ENCODE assay signal across 17 cellular contexts in the genomic region with DNA sequence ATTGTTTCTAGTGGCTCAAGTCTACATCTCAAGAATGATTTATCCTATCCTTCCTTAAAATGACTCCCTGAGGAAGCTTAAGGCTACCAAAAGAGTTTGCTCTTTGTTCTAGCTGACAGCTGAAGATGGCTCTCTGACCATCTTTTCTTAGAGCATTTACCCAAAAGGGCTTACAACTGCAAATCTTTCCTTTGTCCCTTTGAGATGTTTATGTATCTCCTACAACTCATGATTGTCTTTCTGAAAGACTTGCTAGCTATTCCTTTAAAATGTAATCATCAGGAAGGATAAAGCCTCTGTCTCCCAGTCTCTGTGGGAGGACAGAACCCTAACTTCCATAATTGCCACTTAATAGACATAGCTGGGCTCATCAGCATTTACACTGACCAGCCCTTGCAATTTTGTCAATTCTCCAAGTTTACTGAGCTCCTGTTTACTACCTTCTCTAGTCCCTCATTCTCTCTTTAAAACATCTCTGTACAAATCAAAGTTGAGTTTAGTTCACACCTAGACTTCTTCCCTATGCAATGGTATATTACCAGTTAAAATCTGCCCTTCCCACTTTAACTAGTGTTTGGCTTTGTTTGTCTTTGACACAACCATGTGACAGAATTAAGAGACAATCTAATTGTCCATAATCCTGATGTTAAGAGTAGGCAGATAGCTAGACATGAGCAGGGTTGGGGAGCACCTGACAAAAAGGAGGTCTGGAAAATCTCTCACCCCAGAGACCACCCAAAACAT.
DNase-seq lines count a peak whose midpoint lies in the region; ATAC-seq and TF ChIP-seq lines count a peak whose summit lies in the region.
"Had no signal": no experiment of that assay in that cellular context is flagged by ENCODE, and none has a peak within 500 bp of the region (broad histone marks: within the 10 kb centered on the region; RNA-seq: fewer than 3 reads in every experiment).

No MANE protein-coding gene starts in this region.

- H3K9me3 Mint-ChIP-seq in activated naive CD4-positive, alpha-beta T cell treated with anti-CD3 and anti-CD28 coated beads, Interleukin-2, amount 50 U/mL, for 72 hours: no peaks in the 10 kb centered on the region

- H4K20me1 ChIP-seq in MM.1S (ENCODE audit: insufficient read depth, low read length) (no peaks in the 10 kb centered on the region), hepatocyte (ENCODE audit: insufficient read depth, poor library complexity, severe bottlenecking) (no peaks in the 10 kb centered on the region)

- peak overlapping the region; percentile 54; the same call in 1 of the 2 replicates for H3K4me2 ChIP-seq in MM.1S (ENCODE audit: low read depth, low read length)
- no peak overlapping the region for H3K4me2 ChIP-seq in hepatocyte

- no peaks in the 10 kb centered on the region for H3K9me3 ChIP-seq in MM.1S (replicated peaks; ENCODE audit: insufficient read depth, low read length)
- no peaks in the 10 kb centered on the region for H3K9me3 ChIP-seq in hepatocyte (ENCODE audit: low read depth)
- no peaks in the 10 kb centered on the region for H3K9me3 ChIP-seq in mucosa of descending colon
- H3K9me3 ChIP-seq in left ventricle myocardium inferior (replicated peaks): peaks cover 3% of the 10 kb centered on the region
- H3K9me3 ChIP-seq: SJSA1 had no signal

- TF ChIP-seq CTCF in MM.1S (IDR thresholded peaks at IDR 0.05; ENCODE audit: low read length) (no peak), hepatocyte (IDR thresholded peaks at IDR 0.05; ENCODE audit: poor library complexity) (no peak), mucosa of descending colon (IDR thresholded peaks at IDR 0.05) (no peak), left ventricle myocardium inferior (IDR thresholded peaks at IDR 0.05; ENCODE audit: borderline replicate concordance) (no peak)

- no peaks in the 10 kb centered on the region for H3K36me3 Mint-ChIP-seq in activated naive CD4-positive, alpha-beta T cell treated with anti-CD3 and anti-CD28 coated beads, Interleukin-2, amount 50 U/mL, for 72 hours
- H3K36me3 Mint-ChIP-seq: CD4-positive, alpha-beta memory T cell had no signal

- H3K79me2 ChIP-seq in MM.1S (ENCODE audit: low read length): no peaks in the 10 kb centered on the region
- no peaks in the 10 kb centered on the region for H3K79me2 ChIP-seq in hepatocyte

- DNase-seq in ELF-1 (ENCODE audit: low read depth, low spot score) (peak; percentile 8), MM.1S (no peak), hepatocyte (ENCODE audit: low spot score) (no peak), mucosa of descending colon (no peak), left ventricle myocardium inferior (no peak)
- DNase-seq in activated naive CD4-positive, alpha-beta T cell treated with anti-CD3 and anti-CD28 coated beads, Interleukin-2, amount 50 U/mL, for 72 hours (ENCODE audit: low spot score in 2 of 2): no peak
- no peak for DNase-seq in activated effector memory CD4-positive, alpha-beta T cell treated with Interleukin-2 at 50 U/mL for 16 hours
- DNase-seq: CD4-positive, alpha-beta memory T cell; IMR-90; Karpas-422; NCI-H1048; NCI-H1436; NCI-H524 treated with DMSO at 0.1 percent for 48 hours had no signal

- ATAC-seq in mucosa of descending colon (peak; percentile 52), GM18511 (IDR thresholded peaks at IDR 0.05; ENCODE audit: unreplicated experiment) (no peak)
- no peak for ATAC-seq in activated naive CD4-positive, alpha-beta T cell treated with anti-CD3 and anti-CD28 coated beads, Interleukin-2, amount 50 U/mL, for 72 hours
- ATAC-seq: GM12878, Panc1 had no signal

- no peak overlapping the region for H3K27ac Mint-ChIP-seq in activated naive CD4-positive, alpha-beta T cell treated with anti-CD3 and anti-CD28 coated beads, Interleukin-2, amount 50 U/mL, for 72 hours
- H3K27ac Mint-ChIP-seq: CD4-positive, alpha-beta memory T cell had no signal

- H3K4me1 ChIP-seq in MM.1S (ENCODE audit: low read length) (peaks cover 15% of the 10 kb centered on the region), hepatocyte (ENCODE audit: insufficient read depth) (peaks cover 4% of the 10 kb centered on the region), mucosa of descending colon (ENCODE audit: low read depth) (no peaks in the 10 kb centered on the region), left ventricle myocardium inferior (no peaks in the 10 kb centered on the region)
- H3K4me1 ChIP-seq: SJSA1 had no signal

- no peak overlapping the region for H3K4me3 ChIP-seq in MM.1S (ENCODE audit: low read length)
- no peak overlapping the region for H3K4me3 ChIP-seq in hepatocyte
- H3K4me3 ChIP-seq in mucosa of descending colon: no peak overlapping the region
- H3K4me3 ChIP-seq in left ventricle myocardium inferior: no peak overlapping the region
- H3K4me3 ChIP-seq: GM12878, SJSA1 had no signal

- H3K27ac ChIP-seq in MM.1S (ENCODE audit: low read length): peak overlapping the region; percentile 55; the same call in 1 of the 2 replicates
- H3K27ac ChIP-seq in hepatocyte: peak overlapping the region; percentile 27
- H3K27ac ChIP-seq in left ventricle myocardium inferior (replicated peaks): no peak overlapping the region
- H3K27ac ChIP-seq: SJSA1 had no signal

- H3K36me3 ChIP-seq in MM.1S (replicated peaks; ENCODE audit: insufficient read depth, low read length) (no peaks in the 10 kb centered on the region), hepatocyte (replicated peaks; ENCODE audit: insufficient read depth, low read depth) (no peaks in the 10 kb centered on the region), mucosa of descending colon (ENCODE audit: low read depth) (no peaks in the 10 kb centered on the region), left ventricle myocardium inferior (no peaks in the 10 kb centered on the region)
- H3K36me3 ChIP-seq: SJSA1 had no signal

- no peak overlapping the region for H3K9ac ChIP-seq in MM.1S (ENCODE audit: low read length)

- H3F3A ChIP-seq in MM.1S (ENCODE audit: insufficient read depth, low read length): peaks cover 10% of the 10 kb centered on the region; the same call in 1 of the 2 replicates

- H2AFZ ChIP-seq in MM.1S (ENCODE audit: low read length) (peak overlapping the region; percentile 46; the same call in 1 of the 2 replicates), hepatocyte (no peak overlapping the region)

- no peaks in the 10 kb centered on the region for H3K9me2 ChIP-seq in MM.1S (replicated peaks; ENCODE audit: insufficient read depth, low read length)
- H3K9me2 ChIP-seq in hepatocyte (replicated peaks; ENCODE audit: insufficient read depth): no peaks in the 10 kb centered on the region

- intact Hi-C loops in mucosa of descending colon (cut with DNase I, micrococcal nuclease) (no loop called here), left ventricle myocardium inferior (cut with micrococcal nuclease) (no loop called here)

- H3K27me3 ChIP-seq in MM.1S (replicated peaks; ENCODE audit: insufficient read depth, low read length) (no peaks in the 10 kb centered on the region), hepatocyte (no peaks in the 10 kb centered on the region), left ventricle myocardium inferior (ENCODE audit: low read depth) (no peaks in the 10 kb centered on the region)
- H3K27me3 ChIP-seq: SJSA1 had no signal
